ENCODE assay signal across 17 cellular contexts in genomic region chr13:100660761-100661160, GRCh38. TPM values are rescaled to one million over a fixed set of nuclear protein-coding genes. Genes with fewer than 3 reads are reported as not detected.
DNase-seq lines count a peak whose midpoint lies in the region; ATAC-seq and TF ChIP-seq lines count a peak whose summit lies in the region.
"Had no signal": no experiment of that assay in that cellular context is flagged by ENCODE, and none has a peak within 500 bp of the region (broad histone marks: within the 10 kb centered on the region; RNA-seq: fewer than 3 reads in every experiment).

No MANE protein-coding gene starts in this region.

- no peak for ATAC-seq in natural killer cell
- ATAC-seq in natural killer cell treated with Interleukin-12 subunit alpha and Interleukin-12 subunit beta and Interleukin-15 and Interleukin-18, amount 100 ng/mL, for 72 hours = no peak
- no peak for ATAC-seq in stimulated activated memory B cell treated with anti-CD40 and anti-IgM and Interleukin-4, amounts not matched to agents 10 μg/mL and 1 μg/mL and 100 μg/mL, for 72 hours
- ATAC-seq: CD8-positive, alpha-beta T cell had no signal

- H3K36me3 Mint-ChIP-seq in natural killer cell = peaks cover 21% of the 10 kb centered on the region
- peaks cover 20% of the 10 kb centered on the region for H3K36me3 Mint-ChIP-seq in natural killer cell treated with Interleukin-12 subunit alpha and Interleukin-12 subunit beta and Interleukin-15 and Interleukin-18, amount 100 ng/mL, for 72 hours
- peaks cover 53% of the 10 kb centered on the region for H3K36me3 Mint-ChIP-seq in stimulated activated memory B cell treated with anti-CD40 and anti-IgM and Interleukin-4, amounts not matched to agents 10 μg/mL and 1 μg/mL and 100 μg/mL, for 72 hours

- H3K27me3 Mint-ChIP-seq in natural killer cell (ENCODE audit: low read depth in 2 of 2) = peaks cover 0 to 3% of the 10 kb centered on the region in 2 donors
- H3K27me3 Mint-ChIP-seq in natural killer cell treated with Interleukin-12 subunit alpha and Interleukin-12 subunit beta and Interleukin-15 and Interleukin-18, amount 100 ng/mL, for 72 hours = no peaks in the 10 kb centered on the region
- H3K27me3 Mint-ChIP-seq in stimulated activated memory B cell treated with anti-CD40 and anti-IgM and Interleukin-4, amounts not matched to agents 10 μg/mL and 1 μg/mL and 100 μg/mL, for 72 hours = no peaks in the 10 kb centered on the region
- H3K27me3 Mint-ChIP-seq: B cell; CD4-positive, CD25-positive, alpha-beta regulatory T cell had no signal

- DNase-seq in natural killer cell (no peak), NCI-H187 treated with DMSO at 0.1 percent for 48 hours (lab: John Stamatoyannopoulos, UW) (no peak)
- no peak for DNase-seq in natural killer cell treated with Interleukin-12 subunit alpha and Interleukin-12 subunit beta and Interleukin-15 and Interleukin-18, amount 100 ng/mL, for 72 hours (ENCODE audit: low spot score)
- DNase-seq: Caco-2; CD4-positive, CD25-positive, alpha-beta regulatory T cell; DMS153; DND-41; GOT3; HFFc6 had no signal

- no peaks in the 10 kb centered on the region for H3K9me3 Mint-ChIP-seq in natural killer cell
- H3K9me3 Mint-ChIP-seq in natural killer cell treated with Interleukin-12 subunit alpha and Interleukin-12 subunit beta and Interleukin-15 and Interleukin-18, amount 100 ng/mL, for 72 hours = no peaks in the 10 kb centered on the region
- no peaks in the 10 kb centered on the region for H3K9me3 Mint-ChIP-seq in stimulated activated memory B cell treated with anti-CD40 and anti-IgM and Interleukin-4, amounts not matched to agents 10 μg/mL and 1 μg/mL and 100 μg/mL, for 72 hours
- H3K9me3 Mint-ChIP-seq: CD8-positive, alpha-beta T cell; HFFc6 had no signal

- no peak for TF ChIP-seq CTCF in natural killer cell (IDR thresholded peaks at IDR 0.05)

- peak overlapping the region; percentile 40 for H3K4me3 Mint-ChIP-seq in natural killer cell
- H3K4me3 Mint-ChIP-seq in natural killer cell treated with Interleukin-12 subunit alpha and Interleukin-12 subunit beta and Interleukin-15 and Interleukin-18, amount 100 ng/mL, for 72 hours = no peak overlapping the region
- H3K4me3 Mint-ChIP-seq in stimulated activated memory B cell treated with anti-CD40 and anti-IgM and Interleukin-4, amounts not matched to agents 10 μg/mL and 1 μg/mL and 100 μg/mL, for 72 hours = no peak overlapping the region
- H3K4me3 Mint-ChIP-seq: B cell; CD4-positive, CD25-positive, alpha-beta regulatory T cell; CD8-positive, alpha-beta T cell; HFFc6 had no signal

- intact Hi-C loops in natural killer cell (cut with micrococcal nuclease) = no loop called here

- H3K4me1 Mint-ChIP-seq in natural killer cell = peaks cover 72 to 74% of the 10 kb centered on the region in 2 donors
- H3K4me1 Mint-ChIP-seq in natural killer cell treated with Interleukin-12 subunit alpha and Interleukin-12 subunit beta and Interleukin-15 and Interleukin-18, amount 100 ng/mL, for 72 hours (ENCODE audit: low read depth in 2 of 2) = peaks cover 42% of the 10 kb centered on the region in 2 donors
- peaks cover 18% of the 10 kb centered on the region for H3K4me1 Mint-ChIP-seq in stimulated activated memory B cell treated with anti-CD40 and anti-IgM and Interleukin-4, amounts not matched to agents 10 μg/mL and 1 μg/mL and 100 μg/mL, for 72 hours

- H3K27ac ChIP-seq in layer of hippocampus (ENCODE audit: low read depth, low read length) = peak overlapping the region; percentile 58
- peak overlapping the region; percentile 82 for H3K27ac ChIP-seq in temporal lobe (ENCODE audit: low read depth, low read length)
- H3K27ac ChIP-seq: 22Rv1, BLaER1, C4-2B had no signal

- no peak overlapping the region for H3K27ac Mint-ChIP-seq in natural killer cell
- H3K27ac Mint-ChIP-seq in natural killer cell treated with Interleukin-12 subunit alpha and Interleukin-12 subunit beta and Interleukin-15 and Interleukin-18, amount 100 ng/mL, for 72 hours = no peak overlapping the region
- H3K27ac Mint-ChIP-seq in stimulated activated memory B cell treated with anti-CD40 and anti-IgM and Interleukin-4, amounts not matched to agents 10 μg/mL and 1 μg/mL and 100 μg/mL, for 72 hours = no peak overlapping the region
- H3K27ac Mint-ChIP-seq: B cell; CD4-positive, CD25-positive, alpha-beta regulatory T cell; CD8-positive, alpha-beta T cell; HFFc6 had no signal

- H3K27me3 ChIP-seq in layer of hippocampus (ENCODE audit: control insufficient read depth, insufficient read depth, low read length) = no peaks in the 10 kb centered on the region
- H3K27me3 ChIP-seq: BLaER1 had no signal

RNA-seq across cellular contexts. Expression of gene TMTC4, which starts 13.8 kb away (rescaled TPM):
- 10 to 100 TPM; 16.2 to 24.9 (median 17.3) TPM for total RNA-seq in natural killer cell
- total RNA-seq in natural killer cell treated with Interleukin-12 subunit alpha and Interleukin-12 subunit beta and Interleukin-15 and Interleukin-18, amount 100 ng/mL, for 72 hours = 10 to 100 TPM in 1 of 2 donors, 1 to 10 TPM in 1; 9.8 to 19.7 TPM
- total RNA-seq in temporal lobe = 52.1 TPM
